Comparison of ENCODE assay signal across 22 cellular contexts in genomic region chrX:48636286-48636685, GRCh38.
"Had no signal": no experiment of that assay in that cellular context is flagged by ENCODE, and none has a peak within 500 bp of the region (broad histone marks: within the 10 kb centered on the region; RNA-seq: fewer than 3 reads in every experiment).

No MANE protein-coding gene starts in this region.

- H3K36me3 Mint-ChIP-seq: activated CD4-positive, alpha-beta memory T cell treated with anti-CD3 and anti-CD28 coated beads for 36 hours; WTC11 had no signal

- H3K36me3 ChIP-seq: breast epithelium, colonic mucosa had no signal

- H3K9me3 ChIP-seq: breast epithelium, colonic mucosa had no signal

- H3K4me1 ChIP-seq: breast epithelium had no signal

- H3K9me3 Mint-ChIP-seq: activated CD4-positive, alpha-beta memory T cell treated with anti-CD3 and anti-CD28 coated beads for 36 hours; activated CD4-positive, alpha-beta T cell treated with anti-CD3 and anti-CD28 coated beads, Interleukin-2, amount 10 ng/mL, durations not matched to agents 7 days and 5 days; activated T-helper 1 cell treated with anti-CD3 and anti-CD28 coated beads, Interleukin-12 subunit alpha, Interleukin-12 subunit beta, Interleukin-2, Interleukin-4 antibody, amounts not matched to agents 30 ng/mL and 10 ng/mL and 1 ng/mL, durations not matched to agents 14 hours and 24 hours and 36 hours had no signal

- H3K27me3 Mint-ChIP-seq: activated CD4-positive, alpha-beta memory T cell treated with anti-CD3 and anti-CD28 coated beads for 36 hours; activated CD4-positive, alpha-beta T cell treated with anti-CD3 and anti-CD28 coated beads, Interleukin-2, amount 10 ng/mL, durations not matched to agents 7 days and 5 days; T-helper 17 cell had no signal

- DNase-seq: activated CD4-positive, alpha-beta memory T cell treated with anti-CD3 and anti-CD28 coated beads for 36 hours; activated CD4-positive, alpha-beta T cell treated with anti-CD3 and anti-CD28 coated beads, Interleukin-2, amount 10 ng/mL, durations not matched to agents 7 days and 5 days; activated CD4-positive, CD25-positive, alpha-beta regulatory T cell treated with anti-CD3 and anti-CD28 coated beads, Interleukin-2, amount 50 U/mL, for 72 hours; activated CD8-positive, alpha-beta memory T cell treated with anti-CD3 and anti-CD28 coated beads, Interleukin-2, amount 50 U/mL, for 4 hours; activated effector memory CD4-positive, alpha-beta T cell treated with anti-CD3 and anti-CD28 coated beads, Interleukin-2, amount 50 U/mL, for 16 hours; activated naive CD4-positive, alpha-beta T cell treated with Interleukin-2 at 50 U/mL for 16 hours; aorta; caudate nucleus; colonic mucosa; Karpas-422; NCI-H1048; NCI-H146; NCI-H187 treated with DMSO at 0.1 percent for 48 hours; NCI-H2081 treated with DMSO at 0.1 percent for 48 hours; NCI-H446; NCI-H524; SIG-M5; T-helper 17 cell; T-helper 9 cell had no signal

- H3K27me3 ChIP-seq: breast epithelium, colonic mucosa had no signal

- H3K4me3 ChIP-seq: breast epithelium, colonic mucosa had no signal

- H3K27ac Mint-ChIP-seq: activated CD4-positive, alpha-beta memory T cell treated with anti-CD3 and anti-CD28 coated beads for 36 hours; activated CD4-positive, alpha-beta T cell treated with anti-CD3 and anti-CD28 coated beads, Interleukin-2, amount 10 ng/mL, durations not matched to agents 7 days and 5 days; activated T-helper 1 cell treated with anti-CD3 and anti-CD28 coated beads, Interleukin-12 subunit alpha, Interleukin-12 subunit beta, Interleukin-2, Interleukin-4 antibody, amounts not matched to agents 30 ng/mL and 10 ng/mL and 1 ng/mL, durations not matched to agents 14 hours and 24 hours and 36 hours; T-helper 17 cell; WTC11 had no signal

- H3K4me3 Mint-ChIP-seq: activated CD4-positive, alpha-beta memory T cell treated with anti-CD3 and anti-CD28 coated beads for 36 hours; activated CD4-positive, alpha-beta T cell treated with anti-CD3 and anti-CD28 coated beads, Interleukin-2, amount 10 ng/mL, durations not matched to agents 7 days and 5 days; activated T-helper 1 cell treated with anti-CD3 and anti-CD28 coated beads, Interleukin-12 subunit alpha, Interleukin-12 subunit beta, Interleukin-2, Interleukin-4 antibody, amounts not matched to agents 30 ng/mL and 10 ng/mL and 1 ng/mL, durations not matched to agents 14 hours and 24 hours and 36 hours; T-helper 17 cell; WTC11 had no signal

- ATAC-seq: T-helper 17 cell, WTC11 had no signal
